Comparison of ENCODE assay signal across 23 cellular contexts in the genomic region with DNA sequence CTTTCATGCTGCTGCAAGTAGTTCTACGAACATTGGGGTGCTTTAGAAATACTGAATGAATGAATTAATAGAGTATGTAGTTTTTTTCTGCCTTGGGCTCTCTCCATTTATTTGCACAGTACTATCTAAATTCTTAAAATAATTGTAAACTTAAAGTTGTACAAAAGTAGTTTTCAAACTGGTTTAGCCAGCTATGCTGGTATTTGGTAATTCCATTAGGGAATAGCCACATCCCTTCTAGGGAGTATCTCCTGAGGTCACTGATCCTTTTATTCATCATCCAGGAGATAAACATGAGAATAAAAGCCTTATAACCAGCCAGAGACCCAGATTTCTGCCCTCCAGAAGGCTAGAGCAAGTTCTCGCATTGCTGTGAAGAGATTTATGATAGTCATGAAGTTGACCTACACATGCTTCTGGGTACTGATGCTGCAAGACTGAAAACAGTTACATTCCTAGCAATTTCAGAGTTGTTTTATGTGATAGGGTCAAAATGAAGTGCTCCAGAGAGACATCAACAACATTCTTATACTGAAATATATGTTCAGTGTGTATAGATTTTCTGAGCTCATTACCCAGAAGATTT.
"Had no signal": no experiment of that assay in that cellular context is flagged by ENCODE, and none has a peak within 500 bp of the region (broad histone marks: within the 10 kb centered on the region; RNA-seq: fewer than 3 reads in every experiment).

No MANE protein-coding gene starts in this region.

- H3K4me1 Mint-ChIP-seq: activated naive CD8-positive, alpha-beta T cell treated with anti-CD3 and anti-CD28 coated beads, Interleukin-2, amount 10 ng/mL, durations not matched to agents 7 days and 5 days; natural killer cell had no signal

- H3K4me3 Mint-ChIP-seq: activated CD4-positive, alpha-beta memory T cell treated with anti-CD3 and anti-CD28 coated beads for 36 hours; activated naive CD4-positive, alpha-beta T cell treated with anti-CD3 and anti-CD28 coated beads for 36 hours; activated naive CD8-positive, alpha-beta T cell treated with anti-CD3 and anti-CD28 coated beads, Interleukin-2, amount 10 ng/mL, durations not matched to agents 7 days and 5 days; endodermal cell; natural killer cell; stimulated activated naive CD8-positive, alpha-beta T cell treated with anti-CD3 and anti-CD28 coated beads, Interleukin-15, Interleukin-2, amounts not matched to agents 100 ng/mL and 50 ng/mL, for 24 hours had no signal

- H3K27me3 Mint-ChIP-seq: activated CD4-positive, alpha-beta memory T cell treated with anti-CD3 and anti-CD28 coated beads for 36 hours; activated naive CD8-positive, alpha-beta T cell treated with anti-CD3 and anti-CD28 coated beads, Interleukin-2, amount 10 ng/mL, durations not matched to agents 7 days and 5 days; stimulated activated naive CD8-positive, alpha-beta T cell treated with anti-CD3 and anti-CD28 coated beads, Interleukin-15, Interleukin-2, amounts not matched to agents 100 ng/mL and 50 ng/mL, for 24 hours had no signal

- H3K27ac Mint-ChIP-seq: activated CD4-positive, alpha-beta memory T cell treated with anti-CD3 and anti-CD28 coated beads for 36 hours; activated naive CD4-positive, alpha-beta T cell treated with anti-CD3 and anti-CD28 coated beads for 36 hours; activated naive CD8-positive, alpha-beta T cell treated with anti-CD3 and anti-CD28 coated beads, Interleukin-2, amount 10 ng/mL, durations not matched to agents 7 days and 5 days; endodermal cell; natural killer cell; stimulated activated naive CD8-positive, alpha-beta T cell treated with anti-CD3 and anti-CD28 coated beads, Interleukin-15, Interleukin-2, amounts not matched to agents 100 ng/mL and 50 ng/mL, for 24 hours had no signal

- H3K4me3 ChIP-seq: left lung, lung, ovary, prostate gland, tibial artery had no signal

- FAIRE-seq: bronchial epithelial cell, kidney had no signal

- DNase-seq: activated CD4-positive, alpha-beta memory T cell treated with anti-CD3 and anti-CD28 coated beads for 36 hours; activated CD4-positive, alpha-beta T cell treated with anti-CD3 and anti-CD28 coated beads for 48 hours; activated effector memory CD4-positive, alpha-beta T cell treated with Interleukin-2 at 50 U/mL for 16 hours; activated naive CD4-positive, alpha-beta T cell treated with anti-CD3 and anti-CD28 coated beads for 36 hours; activated naive CD8-positive, alpha-beta T cell treated with anti-CD3 and anti-CD28 coated beads, Interleukin-2, amount 10 ng/mL, durations not matched to agents 7 days and 5 days; activated T-cell treated with anti-CD3 and anti-CD28 coated beads, Interleukin-2, amount 50 U/mL, for 48 hours; amygdala; cortex of kidney; endodermal cell; foreskin melanocyte; kidney; left lung; midbrain; natural killer cell; ovary; stimulated activated CD4-positive, alpha-beta T cell treated with anti-CD3 and anti-CD28 coated beads, Interleukin-1b, Interleukin-23, amount 100 ng/mL, for 48 hours; substantia nigra; tibial artery had no signal

- H3K27ac ChIP-seq: left lung, neutrophil, ovary, prostate gland, tibial artery had no signal
